1 cellular context compared by ENCODE assay signal in the genomic region with DNA sequence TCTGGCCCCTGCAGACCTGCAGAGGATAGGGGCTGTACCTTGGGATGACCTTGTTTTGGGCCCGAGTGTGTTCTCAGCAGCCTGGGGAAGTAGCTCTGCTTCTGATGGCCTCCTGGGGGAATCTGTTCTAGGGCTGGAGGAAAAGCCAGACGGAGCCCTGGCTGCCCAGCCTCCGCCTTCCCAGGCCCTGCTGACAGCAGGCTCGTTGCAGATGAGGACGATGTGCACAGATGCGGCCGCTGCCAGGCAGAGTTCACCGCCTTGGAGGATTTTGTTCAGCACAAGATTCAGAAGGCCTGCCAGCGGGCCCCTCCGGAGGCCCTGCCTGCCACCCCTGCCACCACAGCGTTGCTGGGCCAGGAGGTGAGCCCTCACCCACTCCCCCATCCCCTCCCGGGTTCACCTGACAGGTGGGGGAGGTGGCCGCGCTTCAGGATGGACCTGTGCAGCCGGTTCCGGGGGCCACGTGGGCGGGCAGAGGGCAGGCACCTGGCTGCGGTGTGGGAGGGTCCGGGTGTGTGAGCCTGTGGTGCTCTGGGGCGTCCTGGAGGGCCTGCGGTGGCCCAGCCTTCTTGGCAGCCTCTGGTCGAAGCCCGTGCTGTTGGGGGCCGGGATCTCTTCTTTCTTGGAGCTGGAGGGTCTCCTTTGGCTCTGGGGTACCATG.
TF ChIP-seq lines count a peak whose summit lies in the region.

No MANE protein-coding gene starts in this region.

TF ChIP-seq in HEK293, 187 proteins besides CTCF, POLR2A, EP300 and RAD21 (continued from another document):
- TF ChIP-seq WT1 (tag by site-specific recombination; IDR thresholded peaks at IDR 0.05) (no peak), ZNF335 (tag by site-specific recombination; conservative IDR thresholded peaks at IDR 0.05) (no peak), ZNF174 (tag by site-specific recombination; IDR thresholded peaks at IDR 0.05) (no peak), ZNF48 (tag by site-specific recombination; IDR thresholded peaks at IDR 0.05) (no peak)
- TF ChIP-seq, protein P1, sequence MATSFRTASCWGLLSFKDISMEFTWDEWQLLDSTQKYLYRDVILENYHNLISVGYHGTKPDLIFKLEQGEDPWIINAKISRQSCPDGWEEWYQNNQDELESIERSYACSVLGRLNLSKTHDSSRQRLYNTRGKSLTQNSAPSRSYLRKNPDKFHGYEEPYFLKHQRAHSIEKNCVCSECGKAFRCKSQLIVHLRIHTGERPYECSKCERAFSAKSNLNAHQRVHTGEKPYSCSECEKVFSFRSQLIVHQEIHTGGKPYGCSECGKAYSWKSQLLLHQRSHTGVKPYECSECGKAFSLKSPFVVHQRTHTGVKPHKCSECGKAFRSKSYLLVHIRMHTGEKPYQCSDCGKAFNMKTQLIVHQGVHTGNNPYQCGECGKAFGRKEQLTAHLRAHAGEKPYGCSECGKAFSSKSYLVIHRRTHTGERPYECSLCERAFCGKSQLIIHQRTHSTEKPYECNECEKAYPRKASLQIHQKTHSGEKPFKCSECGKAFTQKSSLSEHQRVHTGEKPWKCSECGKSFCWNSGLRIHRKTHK (tag by site-specific recombination; IDR thresholded peaks at IDR 0.05) = no peak
